Comparison of ENCODE assay signal across 5 cellular contexts in genomic region chrX:119332855-119333720, GRCh38.
DNase-seq lines count a peak whose midpoint lies in the region; ATAC-seq, FAIRE-seq and TF ChIP-seq lines count a peak whose summit lies in the region.
"Not testable (repeated sequence)": the region's sequence is repeated elsewhere in the genome, so short reads cannot be mapped to it uniquely, and the experiment has no call there.

No MANE protein-coding gene starts in this region.

- ATAC-seq in HCT116: not testable (repeated sequence)

- TF ChIP-seq RAD21 in HCT116 (IDR thresholded peaks at IDR 0.05; ENCODE audit: low read depth): not testable (repeated sequence)

- H3K4me1 ChIP-seq in HCT116 (ENCODE audit: control insufficient read depth in 1 of 2, insufficient read depth in 2 of 2, low read length in 2 of 2); kidney (ENCODE audit: control insufficient read depth in 1 of 2, insufficient read depth in 1 of 2, low read depth in 1 of 2, low read length in 2 of 2): not testable (repeated sequence)

- not testable (repeated sequence) for H2AFZ ChIP-seq in HCT116 (ENCODE audit: low read depth, low read length, poor library complexity, severe bottlenecking)

- not testable (repeated sequence) for H4K20me1 ChIP-seq in HCT116 (ENCODE audit: insufficient read depth)

- not testable (repeated sequence) for H3K27me3 Mint-ChIP-seq in chondrocyte (ENCODE audit: low read depth); neural crest cell (ENCODE audit: low read depth)

- H3K9ac ChIP-seq in HCT116 (ENCODE audit: low read length); kidney (ENCODE audit: low read length in 2 of 2): not testable (repeated sequence)

- intact Hi-C loops in HCT116 (cut with micrococcal nuclease); kidney (cut with DNase I): not testable (repeated sequence)

- TF ChIP-seq CTCF in HCT116 (IDR thresholded peaks at IDR 0.05 in 2 of 3, conservative IDR thresholded peaks at IDR 0.05 in 1 of 3; ENCODE audit: borderline replicate concordance in 1 of 3, insufficient read depth in 1 of 3, low read depth in 2 of 3, low read length in 2 of 3); chondrocyte (IDR thresholded peaks at IDR 0.05); kidney (IDR thresholded peaks at IDR 0.05; ENCODE audit: borderline replicate concordance, extremely low read depth, insufficient read depth); neural crest cell (conservative IDR thresholded peaks at IDR 0.05): not testable (repeated sequence)

- H3K27ac ChIP-seq in HCT116 (ENCODE audit: low read depth, low read length); kidney (ENCODE audit: low read depth in 2 of 2, low read length in 2 of 2): not testable (repeated sequence)

- not testable (repeated sequence) for H3K36me3 ChIP-seq in HCT116 (ENCODE audit: control insufficient read depth in 1 of 2, insufficient read depth in 2 of 2, low read length in 2 of 2); kidney (ENCODE audit: control insufficient read depth in 1 of 2, insufficient read depth in 2 of 2, low read length in 2 of 2)

- CTCF ChIA-PET in HCT116 (lab: Charles Lee): not testable (repeated sequence)

- H3K9me2 ChIP-seq in HCT116 (ENCODE audit: insufficient read depth): not testable (repeated sequence)

- H3K27ac Mint-ChIP-seq in chondrocyte (ENCODE audit: unreplicated experiment): not testable (repeated sequence)
- peak overlapping the region; percentile 50 for H3K27ac Mint-ChIP-seq in neural crest cell (ENCODE audit: unreplicated experiment)

- H3K9me3 Mint-ChIP-seq in chondrocyte (ENCODE audit: low read depth): not testable (repeated sequence)
- H3K9me3 Mint-ChIP-seq in neural crest cell: peaks cover 11% of the 10 kb centered on the region

- not testable (repeated sequence) for H3K9me3 ChIP-seq in HCT116 (ENCODE audit: control insufficient read depth in 1 of 2, insufficient read depth in 1 of 2, low read depth in 1 of 2, low read length in 2 of 2); kidney (ENCODE audit: control insufficient read depth in 1 of 2, low read length in 2 of 2)

- H3K4me3 Mint-ChIP-seq in chondrocyte (ENCODE audit: unreplicated experiment); neural crest cell: not testable (repeated sequence)

- FAIRE-seq in kidney (lab: Jason Lieb, UNC): not testable (repeated sequence)

- H3K79me2 ChIP-seq in HCT116 (ENCODE audit: insufficient read depth, low read length): not testable (repeated sequence)

- POLR2A ChIA-PET in HCT116 (lab: Charles Lee): not testable (repeated sequence)

- not testable (repeated sequence) for BruUV-seq in HCT116 (replicated peaks; lab: Mats Ljungman, UMichigan)

- H3K4me2 ChIP-seq in HCT116 (ENCODE audit: low read length): not testable (repeated sequence)

- not testable (repeated sequence) for DNase-seq in HCT116 (ENCODE audit: low read depth, low spot score); neural crest cell (ENCODE audit: low read depth, low spot score)
- peak; percentile 82 for DNase-seq in HT1080 (ENCODE audit: low read depth)
- peak; percentile 87 for DNase-seq in chondrocyte (ENCODE audit: low spot score)
- DNase-seq in kidney: peak; percentile 55

- not testable (repeated sequence) for H3K4me1 Mint-ChIP-seq in chondrocyte (ENCODE audit: low read depth); neural crest cell

- RAD21 ChIA-PET in HCT116 (lab: Charles Lee; ENCODE audit: low non-redundant PET in 1 of 2, low total read pairs in 2 of 2, uncharacterized antibody in 2 of 2, unreplicated experiment in 2 of 2): not testable (repeated sequence)

- peak; percentile 98 for TF ChIP-seq POLR2A in HCT116 (IDR thresholded peaks at IDR 0.05; ENCODE audit: borderline replicate concordance, extremely low read depth, insufficient read depth, insufficient read length)

- H3K27me3 ChIP-seq in HCT116 (ENCODE audit: insufficient read depth, low read length): not testable (repeated sequence)

- H3K36me3 Mint-ChIP-seq in chondrocyte (ENCODE audit: low read depth); neural crest cell (ENCODE audit: low read depth): not testable (repeated sequence)

- not testable (repeated sequence) for H3K4me3 ChIP-seq in HCT116 (replicated peaks in 1 of 2; ENCODE audit: low read depth in 1 of 2, low read length in 2 of 2); kidney (ENCODE audit: low read length in 2 of 2)
